1 cellular context compared by ENCODE assay signal in genomic region chr20:59253779-59254319, GRCh38.
TF ChIP-seq lines count a peak whose summit lies in the region.

No MANE protein-coding gene starts in this region.

TF ChIP-seq in HCT116, 20 proteins besides CTCF, POLR2A, EP300 and RAD21:
- TF ChIP-seq SRF (IDR thresholded peaks at IDR 0.05; ENCODE audit: low read depth) (no peak), TCF7L2 (IDR thresholded peaks at IDR 0.05; ENCODE audit: borderline replicate concordance, extremely low read depth, insufficient read depth, insufficient read length) (no peak), SP1 (IDR thresholded peaks at IDR 0.05; ENCODE audit: low read depth) (no peak), ZFX (IDR thresholded peaks at IDR 0.05) (no peak), REST (IDR thresholded peaks at IDR 0.05; ENCODE audit: low read depth) (no peak), CEBPB (IDR thresholded peaks at IDR 0.05; ENCODE audit: low read depth) (no peak)
